In the genomic region with DNA sequence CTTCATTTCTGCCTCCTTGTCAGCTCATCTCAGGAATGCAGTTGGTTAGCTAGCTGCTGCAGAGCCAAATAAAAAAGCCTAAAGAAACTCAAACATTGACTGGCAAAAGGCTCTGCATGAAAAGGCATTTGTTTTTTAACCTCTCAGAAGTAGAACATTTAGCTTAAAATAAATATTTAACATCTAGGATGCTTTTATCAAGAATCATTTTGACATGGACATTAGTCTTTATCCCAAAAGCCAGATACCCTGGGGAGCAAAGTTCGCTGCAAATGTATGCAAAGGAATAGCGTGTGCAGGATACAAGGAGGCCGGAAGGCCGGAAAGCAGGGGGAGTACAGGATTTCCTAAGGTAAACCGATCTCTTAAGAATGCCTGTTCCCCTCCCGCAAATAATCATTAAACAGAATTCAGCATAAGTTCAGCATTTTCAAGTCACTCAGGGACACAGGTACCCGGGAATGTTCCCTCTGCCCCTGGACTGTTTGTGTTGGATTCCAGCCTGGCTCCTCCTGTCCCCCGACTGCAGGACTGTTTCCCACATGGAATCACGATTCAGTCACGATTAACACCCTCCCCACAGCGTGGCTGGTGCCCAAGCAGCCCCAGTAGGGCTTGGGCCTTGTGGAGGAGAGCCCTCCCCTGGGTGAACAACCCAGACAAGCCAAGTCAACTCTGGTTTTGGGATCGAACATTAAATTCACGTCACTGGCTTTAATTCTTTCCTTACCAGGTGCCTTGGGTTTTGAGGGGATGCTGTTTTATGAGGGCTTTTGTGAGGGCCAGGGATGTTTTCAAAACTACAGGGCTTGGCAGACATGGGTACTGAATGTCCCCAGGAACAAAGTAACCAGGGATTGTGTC, we compare ENCODE assay signal across 1 cellular context.
TF ChIP-seq lines count a peak whose summit lies in the region.

No MANE protein-coding gene starts in this region.

TF ChIP-seq in H1, 55 proteins besides CTCF, POLR2A, EP300 and RAD21 (continued from another document):
- TF ChIP-seq, protein P1, sequence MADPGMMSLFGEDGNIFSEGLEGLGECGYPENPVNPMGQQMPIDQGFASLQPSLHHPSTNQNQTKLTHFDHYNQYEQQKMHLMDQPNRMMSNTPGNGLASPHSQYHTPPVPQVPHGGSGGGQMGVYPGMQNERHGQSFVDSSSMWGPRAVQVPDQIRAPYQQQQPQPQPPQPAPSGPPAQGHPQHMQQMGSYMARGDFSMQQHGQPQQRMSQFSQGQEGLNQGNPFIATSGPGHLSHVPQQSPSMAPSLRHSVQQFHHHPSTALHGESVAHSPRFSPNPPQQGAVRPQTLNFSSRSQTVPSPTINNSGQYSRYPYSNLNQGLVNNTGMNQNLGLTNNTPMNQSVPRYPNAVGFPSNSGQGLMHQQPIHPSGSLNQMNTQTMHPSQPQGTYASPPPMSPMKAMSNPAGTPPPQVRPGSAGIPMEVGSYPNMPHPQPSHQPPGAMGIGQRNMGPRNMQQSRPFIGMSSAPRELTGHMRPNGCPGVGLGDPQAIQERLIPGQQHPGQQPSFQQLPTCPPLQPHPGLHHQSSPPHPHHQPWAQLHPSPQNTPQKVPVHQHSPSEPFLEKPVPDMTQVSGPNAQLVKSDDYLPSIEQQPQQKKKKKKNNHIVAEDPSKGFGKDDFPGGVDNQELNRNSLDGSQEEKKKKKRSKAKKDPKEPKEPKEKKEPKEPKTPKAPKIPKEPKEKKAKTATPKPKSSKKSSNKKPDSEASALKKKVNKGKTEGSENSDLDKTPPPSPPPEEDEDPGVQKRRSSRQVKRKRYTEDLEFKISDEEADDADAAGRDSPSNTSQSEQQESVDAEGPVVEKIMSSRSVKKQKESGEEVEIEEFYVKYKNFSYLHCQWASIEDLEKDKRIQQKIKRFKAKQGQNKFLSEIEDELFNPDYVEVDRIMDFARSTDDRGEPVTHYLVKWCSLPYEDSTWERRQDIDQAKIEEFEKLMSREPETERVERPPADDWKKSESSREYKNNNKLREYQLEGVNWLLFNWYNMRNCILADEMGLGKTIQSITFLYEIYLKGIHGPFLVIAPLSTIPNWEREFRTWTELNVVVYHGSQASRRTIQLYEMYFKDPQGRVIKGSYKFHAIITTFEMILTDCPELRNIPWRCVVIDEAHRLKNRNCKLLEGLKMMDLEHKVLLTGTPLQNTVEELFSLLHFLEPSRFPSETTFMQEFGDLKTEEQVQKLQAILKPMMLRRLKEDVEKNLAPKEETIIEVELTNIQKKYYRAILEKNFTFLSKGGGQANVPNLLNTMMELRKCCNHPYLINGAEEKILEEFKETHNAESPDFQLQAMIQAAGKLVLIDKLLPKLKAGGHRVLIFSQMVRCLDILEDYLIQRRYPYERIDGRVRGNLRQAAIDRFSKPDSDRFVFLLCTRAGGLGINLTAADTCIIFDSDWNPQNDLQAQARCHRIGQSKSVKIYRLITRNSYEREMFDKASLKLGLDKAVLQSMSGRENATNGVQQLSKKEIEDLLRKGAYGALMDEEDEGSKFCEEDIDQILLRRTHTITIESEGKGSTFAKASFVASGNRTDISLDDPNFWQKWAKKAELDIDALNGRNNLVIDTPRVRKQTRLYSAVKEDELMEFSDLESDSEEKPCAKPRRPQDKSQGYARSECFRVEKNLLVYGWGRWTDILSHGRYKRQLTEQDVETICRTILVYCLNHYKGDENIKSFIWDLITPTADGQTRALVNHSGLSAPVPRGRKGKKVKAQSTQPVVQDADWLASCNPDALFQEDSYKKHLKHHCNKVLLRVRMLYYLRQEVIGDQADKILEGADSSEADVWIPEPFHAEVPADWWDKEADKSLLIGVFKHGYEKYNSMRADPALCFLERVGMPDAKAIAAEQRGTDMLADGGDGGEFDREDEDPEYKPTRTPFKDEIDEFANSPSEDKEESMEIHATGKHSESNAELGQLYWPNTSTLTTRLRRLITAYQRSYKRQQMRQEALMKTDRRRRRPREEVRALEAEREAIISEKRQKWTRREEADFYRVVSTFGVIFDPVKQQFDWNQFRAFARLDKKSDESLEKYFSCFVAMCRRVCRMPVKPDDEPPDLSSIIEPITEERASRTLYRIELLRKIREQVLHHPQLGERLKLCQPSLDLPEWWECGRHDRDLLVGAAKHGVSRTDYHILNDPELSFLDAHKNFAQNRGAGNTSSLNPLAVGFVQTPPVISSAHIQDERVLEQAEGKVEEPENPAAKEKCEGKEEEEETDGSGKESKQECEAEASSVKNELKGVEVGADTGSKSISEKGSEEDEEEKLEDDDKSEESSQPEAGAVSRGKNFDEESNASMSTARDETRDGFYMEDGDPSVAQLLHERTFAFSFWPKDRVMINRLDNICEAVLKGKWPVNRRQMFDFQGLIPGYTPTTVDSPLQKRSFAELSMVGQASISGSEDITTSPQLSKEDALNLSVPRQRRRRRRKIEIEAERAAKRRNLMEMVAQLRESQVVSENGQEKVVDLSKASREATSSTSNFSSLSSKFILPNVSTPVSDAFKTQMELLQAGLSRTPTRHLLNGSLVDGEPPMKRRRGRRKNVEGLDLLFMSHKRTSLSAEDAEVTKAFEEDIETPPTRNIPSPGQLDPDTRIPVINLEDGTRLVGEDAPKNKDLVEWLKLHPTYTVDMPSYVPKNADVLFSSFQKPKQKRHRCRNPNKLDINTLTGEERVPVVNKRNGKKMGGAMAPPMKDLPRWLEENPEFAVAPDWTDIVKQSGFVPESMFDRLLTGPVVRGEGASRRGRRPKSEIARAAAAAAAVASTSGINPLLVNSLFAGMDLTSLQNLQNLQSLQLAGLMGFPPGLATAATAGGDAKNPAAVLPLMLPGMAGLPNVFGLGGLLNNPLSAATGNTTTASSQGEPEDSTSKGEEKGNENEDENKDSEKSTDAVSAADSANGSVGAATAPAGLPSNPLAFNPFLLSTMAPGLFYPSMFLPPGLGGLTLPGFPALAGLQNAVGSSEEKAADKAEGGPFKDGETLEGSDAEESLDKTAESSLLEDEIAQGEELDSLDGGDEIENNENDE (IDR thresholded peaks at IDR 0.05; ENCODE audit: insufficient replicate concordance, low read length): no peak
- TF ChIP-seq SAP30 (IDR thresholded peaks at IDR 0.05; ENCODE audit: insufficient read depth, insufficient replicate concordance, low read length) (no peak), TCF12 (IDR thresholded peaks at IDR 0.05; ENCODE audit: low read depth, low read length) (no peak), KDM5A (IDR thresholded peaks at IDR 0.05; ENCODE audit: low read length) (no peak)
